13 cellular contexts compared by ENCODE assay signal in genomic region chr11:107218123-107219084, GRCh38.
"Had no signal": no experiment of that assay in that cellular context is flagged by ENCODE, and none has a peak within 500 bp of the region (broad histone marks: within the 10 kb centered on the region; RNA-seq: fewer than 3 reads in every experiment).

No MANE protein-coding gene starts in this region.

- DNase-seq: activated CD4-positive, alpha-beta T cell treated with anti-CD3 and anti-CD28 coated beads for 4 hours; activated naive CD4-positive, alpha-beta T cell; aorta; esophagus squamous epithelium; foreskin fibroblast; islet precursor cell; pancreas; retina; stomach had no signal

- H3K9me3 ChIP-seq: esophagus squamous epithelium, pancreas, stomach, thoracic aorta had no signal

- H3K27me3 ChIP-seq: esophagus squamous epithelium, pancreas, stomach had no signal

- H3K4me1 ChIP-seq: esophagus squamous epithelium, pancreas, stomach had no signal

- H3K4me3 ChIP-seq: esophagus squamous epithelium, pancreas, stomach, thoracic aorta had no signal

- H3K36me3 ChIP-seq: esophagus squamous epithelium, pancreas, stomach, thoracic aorta had no signal

- H3K27ac ChIP-seq: esophagus squamous epithelium, pancreas, stomach, thoracic aorta, VCaP had no signal

- ATAC-seq: left lobe of liver; natural killer cell treated with Interleukin-12 subunit alpha and Interleukin-12 subunit beta and Interleukin-15 and Interleukin-18, amount 100 ng/mL, for 72 hours; pancreas had no signal
